14 cellular contexts compared by ENCODE assay signal in genomic region chr22:25845985-25846745, GRCh38.
DNase-seq lines count a peak whose midpoint lies in the region; ATAC-seq and TF ChIP-seq lines count a peak whose summit lies in the region.
"Had no signal": no experiment of that assay in that cellular context is flagged by ENCODE, and none has a peak within 500 bp of the region (broad histone marks: within the 10 kb centered on the region; RNA-seq: fewer than 3 reads in every experiment).

No MANE protein-coding gene starts in this region.

- H3K27ac ChIP-seq in GM23248 (no peak overlapping the region), psoas muscle (no peak overlapping the region)
- H3K27ac ChIP-seq: tibial nerve had no signal

- H3K4me2 ChIP-seq in GM23248 (ENCODE audit: unreplicated experiment), result no peak overlapping the region

- no peaks in the 10 kb centered on the region for H4K20me1 ChIP-seq in GM23248 (ENCODE audit: insufficient read depth)

- no peaks in the 10 kb centered on the region for H3F3A ChIP-seq in GM23248 (ENCODE audit: insufficient read depth)

- H3K4me1 ChIP-seq in GM23248 (ENCODE audit: insufficient read depth) (no peaks in the 10 kb centered on the region), psoas muscle (no peaks in the 10 kb centered on the region)
- H3K4me1 ChIP-seq: tibial nerve had no signal

- no peak overlapping the region for H3K4me3 Mint-ChIP-seq in activated CD8-positive, alpha-beta memory T cell treated with anti-CD3 and anti-CD28 coated beads, Interleukin-2, amount 10 ng/mL, durations not matched to agents 7 days and 5 days
- H3K4me3 Mint-ChIP-seq in activated T-helper 1 cell treated with anti-CD3 and anti-CD28 coated beads, Interleukin-12 subunit alpha, Interleukin-12 subunit beta, Interleukin-2, Interleukin-4 antibody, amounts not matched to agents 30 ng/mL and 10 ng/mL and 1 ng/mL, durations not matched to agents 14 hours and 24 hours and 36 hours, result no peak overlapping the region
- no peak overlapping the region for H3K4me3 Mint-ChIP-seq in effector memory CD8-positive, alpha-beta T cell

- H3K9me2 ChIP-seq in GM23248 (ENCODE audit: insufficient read depth), result no peaks in the 10 kb centered on the region

- DNase-seq in activated CD8-positive, alpha-beta memory T cell treated with anti-CD3 and anti-CD28 coated beads, Interleukin-2, amount 10 ng/mL, durations not matched to agents 7 days and 5 days, result peak; percentile 63
- no peak for DNase-seq in activated CD8-positive, alpha-beta memory T cell treated with anti-CD3 and anti-CD28 coated beads for 24 hours
- DNase-seq in GM23248 (peak; percentile 17), psoas muscle (no peak), NCI-H2029 treated with DMSO at 0.1 percent for 48 hours (lab: John Stamatoyannopoulos, UW) (no peak)
- DNase-seq in activated T-helper 1 cell treated with anti-CD3 and anti-CD28 coated beads, Interleukin-12 subunit alpha, Interleukin-12 subunit beta, Interleukin-2, Interleukin-4 antibody, amounts not matched to agents 30 ng/mL and 10 ng/mL and 1 ng/mL, durations not matched to agents 14 hours and 24 hours and 36 hours (ENCODE audit: low spot score), result no peak
- DNase-seq in effector memory CD8-positive, alpha-beta T cell, result no peak
- DNase-seq: COR-L47; effector CD8-positive, alpha-beta T cell; mesendoderm; NCI-H1436 treated with DMSO at 0.1 percent for 48 hours; SIG-M5 had no signal

- H3K27me3 Mint-ChIP-seq in activated CD8-positive, alpha-beta memory T cell treated with anti-CD3 and anti-CD28 coated beads, Interleukin-2, amount 10 ng/mL, durations not matched to agents 7 days and 5 days, result peaks cover under 1% of the 10 kb centered on the region
- H3K27me3 Mint-ChIP-seq in activated T-helper 1 cell treated with anti-CD3 and anti-CD28 coated beads, Interleukin-12 subunit alpha, Interleukin-12 subunit beta, Interleukin-2, Interleukin-4 antibody, amounts not matched to agents 30 ng/mL and 10 ng/mL and 1 ng/mL, durations not matched to agents 14 hours and 24 hours and 36 hours (ENCODE audit: insufficient read depth), result no peaks in the 10 kb centered on the region
- peaks cover 9 to 30% of the 10 kb centered on the region in 2 donors for H3K27me3 Mint-ChIP-seq in effector memory CD8-positive, alpha-beta T cell

- intact Hi-C loops in activated T-helper 1 cell treated with anti-CD3 and anti-CD28 coated beads, Interleukin-12 subunit alpha, Interleukin-12 subunit beta, Interleukin-2, Interleukin-4 antibody, amounts not matched to agents 30 ng/mL and 10 ng/mL and 1 ng/mL, durations not matched to agents 14 hours and 24 hours and 36 hours (cut with micrococcal nuclease), result no loop called here
- intact Hi-C loops in psoas muscle (cut with DNase I), result no loop called here

- no peaks in the 10 kb centered on the region for H3K79me2 ChIP-seq in GM23248 (ENCODE audit: insufficient read depth)

- peak; percentile 67 for ATAC-seq in activated CD8-positive, alpha-beta memory T cell treated with anti-CD3 and anti-CD28 coated beads, Interleukin-2, amount 10 ng/mL, durations not matched to agents 7 days and 5 days
- ATAC-seq in psoas muscle (peak in 3 of 4 donors; percentile 6 to 16 (median 10)), HG03045 (IDR thresholded peaks at IDR 0.05; ENCODE audit: unreplicated experiment) (no peak)
- no peak for ATAC-seq in effector memory CD8-positive, alpha-beta T cell (replicated peaks)

- no peak overlapping the region for H3K9ac ChIP-seq in GM23248

- no peak overlapping the region for H3K27ac Mint-ChIP-seq in activated CD8-positive, alpha-beta memory T cell treated with anti-CD3 and anti-CD28 coated beads, Interleukin-2, amount 10 ng/mL, durations not matched to agents 7 days and 5 days
- peak overlapping the region; percentile 67 for H3K27ac Mint-ChIP-seq in activated T-helper 1 cell treated with anti-CD3 and anti-CD28 coated beads, Interleukin-12 subunit alpha, Interleukin-12 subunit beta, Interleukin-2, Interleukin-4 antibody, amounts not matched to agents 30 ng/mL and 10 ng/mL and 1 ng/mL, durations not matched to agents 14 hours and 24 hours and 36 hours
- no peak overlapping the region for H3K27ac Mint-ChIP-seq in effector memory CD8-positive, alpha-beta T cell

- H3K27me3 ChIP-seq in GM23248 (replicated peaks; ENCODE audit: insufficient read depth) (no peaks in the 10 kb centered on the region), psoas muscle (ENCODE audit: insufficient read depth in 3 of 3, low read length in 2 of 3) (no peaks in the 10 kb centered on the region)
- H3K27me3 ChIP-seq: tibial nerve had no signal

- no peak overlapping the region for H2AFZ ChIP-seq in GM23248

- CTCF ChIA-PET in activated CD8-positive, alpha-beta memory T cell treated with anti-CD3 and anti-CD28 coated beads, Interleukin-2, amount 10 ng/mL, durations not matched to agents 7 days and 5 days (lab: Charles Lee), result no interaction called here

- H3K36me3 ChIP-seq in GM23248 (ENCODE audit: low read depth) (no peaks in the 10 kb centered on the region), psoas muscle (ENCODE audit: insufficient read depth in 1 of 2, low read depth in 1 of 2) (peaks cover 5 to 100% of the 10 kb centered on the region in 2 donors)
- H3K36me3 ChIP-seq: tibial nerve had no signal

- 44 to 54% methylated on average over 12 of the region's 12 CpGs for WGBS in GM23248 (ENCODE audit: low coverage in 1 of 2, low lambda C conversion rate in 2 of 2, missing lambda C conversion rate in 2 of 2), 2 experiments
- WGBS in psoas muscle, 3 donors, result 64 to 74% (median 66%) methylated on average over 12 of the region's 12 CpGs

- no peaks in the 10 kb centered on the region for H3K9me3 ChIP-seq in GM23248 (ENCODE audit: low read depth)
- H3K9me3 ChIP-seq in psoas muscle, result no peaks in the 10 kb centered on the region
- H3K9me3 ChIP-seq: tibial nerve had no signal

- in situ Hi-C loops in GM23248 (cut with MboI), result no loop called here

- H3K9me3 Mint-ChIP-seq in activated CD8-positive, alpha-beta memory T cell treated with anti-CD3 and anti-CD28 coated beads, Interleukin-2, amount 10 ng/mL, durations not matched to agents 7 days and 5 days (ENCODE audit: low read depth), result no peaks in the 10 kb centered on the region
- H3K9me3 Mint-ChIP-seq in activated T-helper 1 cell treated with anti-CD3 and anti-CD28 coated beads, Interleukin-12 subunit alpha, Interleukin-12 subunit beta, Interleukin-2, Interleukin-4 antibody, amounts not matched to agents 30 ng/mL and 10 ng/mL and 1 ng/mL, durations not matched to agents 14 hours and 24 hours and 36 hours, result no peaks in the 10 kb centered on the region
- H3K9me3 Mint-ChIP-seq in effector memory CD8-positive, alpha-beta T cell, result no peaks in the 10 kb centered on the region

- TF ChIP-seq CTCF in psoas muscle (IDR thresholded peaks at IDR 0.05), result no peak

- peaks cover 8% of the 10 kb centered on the region for H3K4me1 Mint-ChIP-seq in activated CD8-positive, alpha-beta memory T cell treated with anti-CD3 and anti-CD28 coated beads, Interleukin-2, amount 10 ng/mL, durations not matched to agents 7 days and 5 days
- H3K4me1 Mint-ChIP-seq in activated T-helper 1 cell treated with anti-CD3 and anti-CD28 coated beads, Interleukin-12 subunit alpha, Interleukin-12 subunit beta, Interleukin-2, Interleukin-4 antibody, amounts not matched to agents 30 ng/mL and 10 ng/mL and 1 ng/mL, durations not matched to agents 14 hours and 24 hours and 36 hours (ENCODE audit: low read depth), result peaks cover 5% of the 10 kb centered on the region
- H3K4me1 Mint-ChIP-seq in effector memory CD8-positive, alpha-beta T cell (ENCODE audit: low read depth in 2 of 2), result no peaks in the 10 kb centered on the region

- no peaks in the 10 kb centered on the region for H3K36me3 Mint-ChIP-seq in activated CD8-positive, alpha-beta memory T cell treated with anti-CD3 and anti-CD28 coated beads, Interleukin-2, amount 10 ng/mL, durations not matched to agents 7 days and 5 days
- H3K36me3 Mint-ChIP-seq in activated T-helper 1 cell treated with anti-CD3 and anti-CD28 coated beads, Interleukin-12 subunit alpha, Interleukin-12 subunit beta, Interleukin-2, Interleukin-4 antibody, amounts not matched to agents 30 ng/mL and 10 ng/mL and 1 ng/mL, durations not matched to agents 14 hours and 24 hours and 36 hours (ENCODE audit: low read depth), result no peaks in the 10 kb centered on the region
- H3K36me3 Mint-ChIP-seq in effector memory CD8-positive, alpha-beta T cell (ENCODE audit: insufficient read depth), result peaks cover under 1% of the 10 kb centered on the region

- H3K4me3 ChIP-seq in GM23248 (no peak overlapping the region), psoas muscle (no peak overlapping the region)
- H3K4me3 ChIP-seq: tibial nerve had no signal

Comparison
In these comparisons a context has a peak if more than half of its experiments do, and no peak if none do; other contexts are left out.
1. DNase-seq: peak in activated CD8-positive, alpha-beta memory T cell treated with anti-CD3 and anti-CD28 coated beads, Interleukin-2, amount 10 ng/mL, durations not matched to agents 7 days and 5 days (single experiment) and GM23248 (single experiment); none in activated CD8-positive, alpha-beta memory T cell treated with anti-CD3 and anti-CD28 coated beads for 24 hours (single experiment), activated T-helper 1 cell treated with anti-CD3 and anti-CD28 coated beads, Interleukin-12 subunit alpha, Interleukin-12 subunit beta, Interleukin-2, Interleukin-4 antibody, amounts not matched to agents 30 ng/mL and 10 ng/mL and 1 ng/mL, durations not matched to agents 14 hours and 24 hours and 36 hours (single experiment), psoas muscle (0 of 2), effector memory CD8-positive, alpha-beta T cell (0 of 3) and NCI-H2029 treated with DMSO at 0.1 percent for 48 hours (single experiment).
2. ATAC-seq: peak in activated CD8-positive, alpha-beta memory T cell treated with anti-CD3 and anti-CD28 coated beads, Interleukin-2, amount 10 ng/mL, durations not matched to agents 7 days and 5 days (single experiment) and psoas muscle (3 of 4); none in effector memory CD8-positive, alpha-beta T cell (single experiment) and HG03045 (single experiment).